ENCODE assay signal across 6 cellular contexts in the genomic region with DNA sequence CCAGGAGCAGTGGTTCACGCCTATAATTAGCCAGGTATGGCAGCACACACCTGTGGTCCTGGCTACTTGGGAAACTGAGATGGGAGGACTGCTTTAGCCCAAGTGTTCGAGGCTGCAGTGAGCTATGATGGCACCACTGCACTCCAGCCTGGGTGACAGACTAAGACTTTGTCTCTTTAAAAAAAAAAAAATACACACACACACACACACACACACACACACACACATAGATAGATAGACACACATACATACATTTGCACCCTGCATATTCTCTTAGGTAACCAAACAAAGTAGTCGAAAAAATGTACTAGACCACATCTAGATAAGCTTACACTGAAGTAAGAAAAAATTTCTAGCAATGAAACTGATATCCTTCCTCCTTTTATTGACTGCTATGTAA.
"Had no signal": no experiment of that assay in that cellular context is flagged by ENCODE, and none has a peak within 500 bp of the region (broad histone marks: within the 10 kb centered on the region; RNA-seq: fewer than 3 reads in every experiment).

No MANE protein-coding gene starts in this region.

- H3K4me3 ChIP-seq: GM23248, HAP-1 had no signal

- DNase-seq: GM23248, GOT3, H7, IMR-90, KBM-7 had no signal
